In the genomic region with DNA sequence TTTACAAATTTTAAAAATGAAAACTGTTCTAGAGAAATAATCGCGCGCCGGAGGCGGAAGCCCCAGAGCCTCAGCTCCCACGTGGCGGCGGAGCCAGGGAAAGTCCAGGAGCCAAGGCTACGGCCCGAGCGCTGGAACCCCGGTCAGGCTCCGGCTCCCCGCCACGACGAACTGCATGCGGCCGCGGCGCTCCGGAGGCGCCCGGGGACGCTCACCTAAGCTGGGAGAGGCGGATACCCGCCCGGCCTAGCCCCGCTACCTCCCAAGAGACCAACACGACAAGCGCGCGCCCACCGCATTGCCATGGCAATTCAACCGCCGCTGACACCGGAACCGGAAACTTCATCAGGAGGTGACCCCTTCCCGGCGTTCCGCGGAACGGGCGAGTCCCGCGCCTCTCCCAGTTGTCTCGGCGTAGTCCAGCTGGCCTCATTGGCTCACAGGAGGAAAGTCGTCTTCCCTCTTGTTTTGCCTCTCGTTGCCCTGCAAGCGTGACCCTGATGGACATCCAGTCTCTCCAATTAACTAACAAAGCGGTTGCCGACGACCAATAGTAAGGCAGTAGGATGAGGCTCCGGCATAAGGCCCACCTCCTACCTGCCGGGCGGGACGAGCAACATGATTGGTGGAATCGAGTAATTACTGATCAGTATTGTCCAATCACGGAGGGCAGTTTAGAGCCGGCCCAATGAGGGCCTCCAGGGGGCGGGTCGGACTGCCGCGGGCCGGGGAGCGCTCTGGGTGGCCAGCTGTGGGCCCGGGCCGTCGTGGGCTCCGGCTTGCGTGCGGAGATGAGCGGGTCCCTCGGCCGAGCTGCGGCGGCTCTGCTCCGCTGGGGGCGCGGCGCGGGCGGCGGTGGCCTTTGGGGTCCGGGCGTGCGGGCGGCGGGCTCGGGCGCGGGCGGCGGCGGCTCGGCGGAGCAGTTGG, we compare ENCODE assay signal across 8 cellular contexts. TPM values are rescaled to one million over a fixed set of nuclear protein-coding genes. Genes with fewer than 3 reads are reported as not detected.
DNase-seq lines count a peak whose midpoint lies in the region; ATAC-seq and TF ChIP-seq lines count a peak whose summit lies in the region.

A gene (plus strand): TSS at position 752 of the 927 bp plus-strand sequence. CDS start 40 bp downstream, at position 792.

- BruUV-seq in PC-9 (replicated peaks; lab: Mats Ljungman, UMichigan), result no TSS peak

- H3K36me3 ChIP-seq in PC-9 (ENCODE audit: low read depth) (peaks cover 12% of the 10 kb centered on the region), mucosa of descending colon (ENCODE audit: low read depth) (peaks cover 4% of the 10 kb centered on the region)

- peaks cover 25% of the 10 kb centered on the region for H4K20me1 ChIP-seq in PC-9 (ENCODE audit: insufficient read depth)

- POLR2A ChIA-PET in PC-9 (lab: Charles Lee; ENCODE audit: unreplicated experiment), result interaction anchor here (0.5 kb wide), 1 partner anchor 1267 kb away, joined by 8 read pairs; no protein-coding TSS in a partner anchor

- H3K4me1 ChIP-seq in PC-9 (replicated peaks; ENCODE audit: insufficient read depth), result peaks cover 45% of the 10 kb centered on the region
- H3K4me1 ChIP-seq in mucosa of descending colon (ENCODE audit: low read depth), result peaks cover 45% of the 10 kb centered on the region

- TF ChIP-seq CTCF in PC-9 (conservative IDR thresholded peaks at IDR 0.05) (no peak), mucosa of descending colon (IDR thresholded peaks at IDR 0.05) (no peak)

- H3K27ac ChIP-seq in PC-9 (peak within 1 kb of the TSS; percentile 66), epithelial cell of prostate (peak within 1 kb of the TSS; percentile 86)

- ATAC-seq in GM21619 (IDR thresholded peaks at IDR 0.05; ENCODE audit: unreplicated experiment), result peak; percentile 90
- peak; percentile 96 for ATAC-seq in mucosa of descending colon

- no peaks in the 10 kb centered on the region for H3K9me2 ChIP-seq in PC-9 (ENCODE audit: insufficient read depth)

- no peaks in the 10 kb centered on the region for H3K27me3 ChIP-seq in PC-9 (ENCODE audit: insufficient read depth, low read depth)

- peak; percentile 100 for DNase-seq in DMS153 (lab: John Stamatoyannopoulos, UW)
- DNase-seq in Jurkat, Clone E6-1 (ENCODE audit: low read depth, low spot score), result peak; percentile 100
- DNase-seq in PC-9, result peak; percentile 85 to 98
- DNase-seq in activated T-cell treated with anti-CD3 and anti-CD28 coated beads, Interleukin-2, amount 50 U/mL, for 1 hour, result peak; percentile 95
- DNase-seq in epithelial cell of prostate (ENCODE audit: low read depth, low spot score), result peak; percentile 100
- peak; percentile 97 to 99 (median 97) for DNase-seq in mucosa of descending colon
- DNase-seq in stimulated activated CD8-positive, alpha-beta memory T cell treated with anti-CD3 and anti-CD28 coated beads, Interleukin-4, amount 100 ng/mL, for 24 hours (ENCODE audit: low read depth), result peak; percentile 96

- H3F3A ChIP-seq in PC-9 (ENCODE audit: insufficient read depth, low read depth), result peaks cover 15% of the 10 kb centered on the region; the same call in 1 of the 2 replicates

- intact Hi-C loops in PC-9 (cut with micrococcal nuclease; ENCODE audit: unreplicated experiment), result no loop called here
- intact Hi-C loops in mucosa of descending colon (cut with DNase I, micrococcal nuclease), result loop anchor here in 1 of 2 donors (5.0 kb wide), 1 partner anchor 92 kb away; no protein-coding TSS in a partner anchor

- H3K9me3 ChIP-seq in PC-9 (ENCODE audit: insufficient read depth, low read depth), result no peaks in the 10 kb centered on the region
- H3K9me3 ChIP-seq in mucosa of descending colon, result no peaks in the 10 kb centered on the region

- H3K4me3 ChIP-seq in Jurkat, Clone E6-1 (ENCODE audit: low read length), result peak within 1 kb of the TSS; percentile 99
- H3K4me3 ChIP-seq in PC-9, result peak within 1 kb of the TSS; percentile 85
- H3K4me3 ChIP-seq in mucosa of descending colon, result peak within 1 kb of the TSS; percentile 93

- H3K4me2 ChIP-seq in PC-9, result peak within 1 kb of the TSS; percentile 96

- H3K79me2 ChIP-seq in PC-9 (ENCODE audit: low read depth), result peaks cover 90% of the 10 kb centered on the region

- no peak within 1 kb of the TSS for H2AFZ ChIP-seq in PC-9

- CTCF ChIA-PET in PC-9 (lab: Charles Lee), result interaction anchor here (0.6 kb wide), 1 partner anchor 841 kb away, joined by 5 read pairs; no protein-coding TSS in a partner anchor

RNA-seq across cellular contexts. Expression of the gene that starts here (rescaled TPM):
- polyA plus RNA-seq in Jurkat, Clone E6-1 (2012; ENCODE audit: insufficient read depth, insufficient read length), result 104 TPM
- total RNA-seq in PC-9 (2021), result 19.6 and 23.2 TPM in 2 replicates
- 10 to 100 TPM; 43.9 to 45.8 (median 45.4) TPM for total RNA-seq in mucosa of descending colon

Comparison
In these comparisons a context has a peak if more than half of its experiments do, and no peak if none do; other contexts are left out.
1. Peak in every context shown above with its lines: DNase-seq, ATAC-seq, H3K4me3 ChIP-seq and H3K27ac ChIP-seq.